ENCODE assay signal across 40 cellular contexts in genomic region chr10:81806842-81807241, GRCh38.
"Had no signal": no experiment of that assay in that cellular context is flagged by ENCODE, and none has a peak within 500 bp of the region (broad histone marks: within the 10 kb centered on the region; RNA-seq: fewer than 3 reads in every experiment).

No MANE protein-coding gene starts in this region.

- H3K4me1 ChIP-seq: adrenal gland, ascending aorta, body of pancreas, breast epithelium had no signal

- H3K27me3 Mint-ChIP-seq: activated naive CD4-positive, alpha-beta T cell treated with anti-CD3 and anti-CD28 coated beads, Interleukin-2, amount 10 ng/mL, durations not matched to agents 7 days and 5 days; activated naive CD4-positive, alpha-beta T cell treated with anti-CD3 and anti-CD28 coated beads, Interleukin-2, amount 50 U/mL, for 24 hours; activated naive CD8-positive, alpha-beta T cell; activated naive CD8-positive, alpha-beta T cell treated with anti-CD3 and anti-CD28 coated beads for 36 hours; activated naive CD8-positive, alpha-beta T cell treated with anti-CD3 and anti-CD28 coated beads, Interleukin-2, amount 50 U/mL, for 24 hours; activated T-cell treated with anti-CD3 and anti-CD28 coated beads, Interleukin-2, amount 50 U/mL, for 24 hours; activated T-helper 17 cell treated with anti-CD3 and anti-CD28 coated beads, Interleukin-2, amount 50 U/mL, for 72 hours; central memory CD8-positive, alpha-beta T cell had no signal

- H3K36me3 ChIP-seq: adrenal gland, ascending aorta, brain microvascular endothelial cell, breast epithelium, cardiac muscle cell had no signal

- FAIRE-seq: astrocyte, bronchial epithelial cell had no signal

- H3K4me3 ChIP-seq: adrenal gland, ascending aorta, body of pancreas, breast epithelium, cardiac muscle cell had no signal

- H3K9me3 ChIP-seq: body of pancreas had no signal

- H3K27ac Mint-ChIP-seq: activated naive CD4-positive, alpha-beta T cell treated with anti-CD3 and anti-CD28 coated beads for 36 hours; activated naive CD4-positive, alpha-beta T cell treated with anti-CD3 and anti-CD28 coated beads, Interleukin-2, amount 10 ng/mL, durations not matched to agents 7 days and 5 days; activated naive CD4-positive, alpha-beta T cell treated with anti-CD3 and anti-CD28 coated beads, Interleukin-2, amount 50 U/mL, for 24 hours; activated naive CD4-positive, alpha-beta T cell treated with anti-CD3 and anti-CD28 coated beads, Interleukin-2, amount 50 U/mL, for 72 hours; activated naive CD8-positive, alpha-beta T cell; activated naive CD8-positive, alpha-beta T cell treated with anti-CD3 and anti-CD28 coated beads for 36 hours; activated naive CD8-positive, alpha-beta T cell treated with anti-CD3 and anti-CD28 coated beads, Interleukin-2, amount 10 ng/mL, durations not matched to agents 7 days and 5 days; activated naive CD8-positive, alpha-beta T cell treated with anti-CD3 and anti-CD28 coated beads, Interleukin-2, amount 50 U/mL, for 24 hours; activated T-cell treated with anti-CD3 and anti-CD28 coated beads, Interleukin-2, amount 50 U/mL, for 24 hours; activated T-cell treated with anti-CD3 and anti-CD28 coated beads, Interleukin-2, amount 50 U/mL, for 72 hours; activated T-helper 1 cell treated with anti-CD3 and anti-CD28 coated beads, Interleukin-12 subunit alpha, Interleukin-12 subunit beta, Interleukin-2, Interleukin-4 antibody, amounts not matched to agents 30 ng/mL and 10 ng/mL and 1 ng/mL, durations not matched to agents 14 hours and 24 hours and 36 hours; activated T-helper 17 cell treated with anti-CD3 and anti-CD28 coated beads, Interleukin-2, amount 50 U/mL, for 72 hours; activated T-helper 2 cell treated with anti-CD3 and anti-CD28 coated beads, Interferon-gamma antibody, Interleukin-2, Interleukin-4, amounts not matched to agents 10 μg/mL and 5 μg/mL and 100 μg/mL, durations not matched to agents 14 hours and 24 hours and 36 hours; brain had no signal

- H3K4me1 Mint-ChIP-seq: activated naive CD4-positive, alpha-beta T cell treated with anti-CD3 and anti-CD28 coated beads, Interleukin-2, amount 10 ng/mL, durations not matched to agents 7 days and 5 days; activated naive CD4-positive, alpha-beta T cell treated with anti-CD3 and anti-CD28 coated beads, Interleukin-2, amount 50 U/mL, for 24 hours; activated naive CD8-positive, alpha-beta T cell treated with anti-CD3 and anti-CD28 coated beads for 36 hours; activated naive CD8-positive, alpha-beta T cell treated with anti-CD3 and anti-CD28 coated beads, Interleukin-2, amount 10 ng/mL, durations not matched to agents 7 days and 5 days; activated naive CD8-positive, alpha-beta T cell treated with anti-CD3 and anti-CD28 coated beads, Interleukin-2, amount 50 U/mL, for 24 hours; activated T-helper 17 cell treated with anti-CD3 and anti-CD28 coated beads, Interleukin-2, amount 50 U/mL, for 72 hours; brain; central memory CD8-positive, alpha-beta T cell had no signal

- DNase-seq: activated effector memory CD4-positive, alpha-beta T cell treated with anti-CD3 and anti-CD28 coated beads, Interleukin-2, amount 50 U/mL, for 16 hours; activated effector memory CD4-positive, alpha-beta T cell treated with Interleukin-2 at 50 U/mL for 16 hours; activated gamma-delta T cell; activated gamma-delta T cell treated with Interleukin-2 at 50 U/mL for 16 hours; activated naive CD4-positive, alpha-beta T cell; activated naive CD4-positive, alpha-beta T cell treated with anti-CD3 and anti-CD28 coated beads for 36 hours; activated naive CD4-positive, alpha-beta T cell treated with anti-CD3 and anti-CD28 coated beads, Interleukin-2, amount 10 ng/mL, durations not matched to agents 7 days and 5 days; activated naive CD4-positive, alpha-beta T cell treated with anti-CD3 and anti-CD28 coated beads, Interleukin-2, amount 50 U/mL, for 16 hours; activated naive CD4-positive, alpha-beta T cell treated with Interleukin-2 at 50 U/mL for 16 hours; activated naive CD8-positive, alpha-beta T cell treated with anti-CD3 and anti-CD28 coated beads for 36 hours; activated naive CD8-positive, alpha-beta T cell treated with anti-CD3 and anti-CD28 coated beads, Interleukin-2, amount 10 ng/mL, durations not matched to agents 7 days and 5 days; activated naive CD8-positive, alpha-beta T cell treated with anti-CD3 and anti-CD28 coated beads, Interleukin-2, amount 50 U/mL, for 24 hours; activated T-cell treated with anti-CD3 and anti-CD28 coated beads, Interleukin-2, amount 50 U/mL, for 1 hour; activated T-cell treated with anti-CD3 and anti-CD28 coated beads, Interleukin-2, amount 50 U/mL, for 24 hours; activated T-cell treated with anti-CD3 and anti-CD28 coated beads, Interleukin-2, amount 50 U/mL, for 4 hours; activated T-cell treated with anti-CD3 and anti-CD28 coated beads, Interleukin-2, amount 50 U/mL, for 48 hours; activated T-cell treated with anti-CD3 and anti-CD28 coated beads, Interleukin-2, amount 50 U/mL, for 72 hours; adrenal gland; amniotic stem cell; amygdala; anterior cingulate cortex; aorta; body of pancreas; brain microvascular endothelial cell; caudate nucleus; central memory CD4-positive, alpha-beta T cell; cerebellar nuclear complex had no signal

- H3K4me3 Mint-ChIP-seq: activated naive CD4-positive, alpha-beta T cell treated with anti-CD3 and anti-CD28 coated beads for 36 hours; activated naive CD4-positive, alpha-beta T cell treated with anti-CD3 and anti-CD28 coated beads, Interleukin-2, amount 10 ng/mL, durations not matched to agents 7 days and 5 days; activated naive CD4-positive, alpha-beta T cell treated with anti-CD3 and anti-CD28 coated beads, Interleukin-2, amount 50 U/mL, for 24 hours; activated naive CD8-positive, alpha-beta T cell; activated naive CD8-positive, alpha-beta T cell treated with anti-CD3 and anti-CD28 coated beads for 36 hours; activated naive CD8-positive, alpha-beta T cell treated with anti-CD3 and anti-CD28 coated beads, Interleukin-2, amount 10 ng/mL, durations not matched to agents 7 days and 5 days; activated naive CD8-positive, alpha-beta T cell treated with anti-CD3 and anti-CD28 coated beads, Interleukin-2, amount 50 U/mL, for 24 hours; activated T-cell treated with anti-CD3 and anti-CD28 coated beads, Interleukin-2, amount 50 U/mL, for 24 hours; activated T-cell treated with anti-CD3 and anti-CD28 coated beads, Interleukin-2, amount 50 U/mL, for 4 hours; activated T-cell treated with anti-CD3 and anti-CD28 coated beads, Interleukin-2, amount 50 U/mL, for 72 hours; activated T-helper 1 cell treated with anti-CD3 and anti-CD28 coated beads, Interleukin-12 subunit alpha, Interleukin-12 subunit beta, Interleukin-2, Interleukin-4 antibody, amounts not matched to agents 30 ng/mL and 10 ng/mL and 1 ng/mL, durations not matched to agents 14 hours and 24 hours and 36 hours; activated T-helper 17 cell treated with anti-CD3 and anti-CD28 coated beads, Interleukin-2, amount 50 U/mL, for 72 hours; brain; central memory CD8-positive, alpha-beta T cell had no signal

- H3K36me3 Mint-ChIP-seq: activated naive CD4-positive, alpha-beta T cell treated with anti-CD3 and anti-CD28 coated beads, Interleukin-2, amount 10 ng/mL, durations not matched to agents 7 days and 5 days; activated naive CD4-positive, alpha-beta T cell treated with anti-CD3 and anti-CD28 coated beads, Interleukin-2, amount 50 U/mL, for 24 hours; activated naive CD8-positive, alpha-beta T cell; activated naive CD8-positive, alpha-beta T cell treated with anti-CD3 and anti-CD28 coated beads, Interleukin-2, amount 10 ng/mL, durations not matched to agents 7 days and 5 days; brain had no signal

- ATAC-seq: activated naive CD4-positive, alpha-beta T cell treated with anti-CD3 and anti-CD28 coated beads, Interleukin-2, amount 50 U/mL, for 72 hours; activated naive CD8-positive, alpha-beta T cell treated with anti-CD3 and anti-CD28 coated beads, Interleukin-2, amount 50 U/mL, for 24 hours; activated T-cell treated with anti-CD3 and anti-CD28 coated beads, Interleukin-2, amount 50 U/mL, for 4 hours; activated T-cell treated with anti-CD3 and anti-CD28 coated beads, Interleukin-2, amount 50 U/mL, for 72 hours; activated T-helper 17 cell treated with anti-CD3 and anti-CD28 coated beads, Interleukin-2, amount 50 U/mL, for 72 hours; body of pancreas had no signal

- H3K27me3 ChIP-seq: adrenal gland, ascending aorta, body of pancreas, brain microvascular endothelial cell, breast epithelium, cardiac muscle cell had no signal

- H3K27ac ChIP-seq: adrenal gland, ascending aorta, body of pancreas, brain microvascular endothelial cell, breast epithelium, cardiac muscle cell had no signal
